In the genomic region with DNA sequence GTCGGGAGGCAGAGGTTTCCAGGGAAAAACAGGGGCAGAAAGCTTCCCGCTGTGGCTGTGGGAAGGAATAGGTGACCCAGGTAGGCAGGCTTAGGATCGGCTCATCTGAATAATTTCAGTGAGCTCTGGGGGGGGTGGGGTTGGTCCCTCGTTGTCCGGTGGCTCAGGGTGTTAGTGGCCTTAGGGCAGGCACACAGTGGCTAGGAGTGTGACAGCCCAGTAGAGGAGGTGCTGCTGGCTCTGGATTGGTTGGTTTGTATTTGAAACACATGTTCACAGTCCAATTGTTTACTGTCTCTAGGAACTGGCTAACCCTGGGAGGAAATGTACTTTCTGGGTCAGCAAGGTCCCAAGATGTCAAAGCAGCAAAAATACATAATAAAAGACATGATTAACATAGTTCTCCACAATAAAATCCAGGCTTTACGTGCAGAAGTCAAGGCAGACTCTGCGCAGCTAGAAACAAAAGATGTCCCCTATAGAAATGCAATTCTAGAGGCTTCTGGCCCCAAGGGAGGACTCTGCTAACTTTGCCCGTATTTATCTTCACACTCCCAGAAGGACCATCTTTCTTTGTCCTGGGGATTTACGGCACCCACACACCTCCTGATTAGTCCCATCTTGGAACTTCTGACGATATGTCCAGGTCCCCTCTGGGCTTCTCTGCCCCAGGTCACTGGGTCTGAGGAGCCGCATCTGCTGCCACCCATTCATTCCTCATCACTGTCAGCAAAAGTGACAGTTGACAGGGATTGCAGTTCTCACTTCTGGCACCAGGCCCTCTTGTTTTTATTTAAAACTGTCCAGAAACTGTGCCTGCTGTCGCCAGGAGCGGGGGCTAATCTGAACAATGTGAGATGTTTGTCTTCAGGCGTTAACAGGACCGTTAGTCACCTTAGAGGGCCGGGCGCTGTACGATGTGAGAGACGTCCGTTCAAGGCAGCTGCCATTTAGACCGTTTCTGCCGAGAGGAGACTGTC, we compare ENCODE assay signal across 19 cellular contexts. TPM values are rescaled to one million over a fixed set of nuclear protein-coding genes. Genes with fewer than 3 reads are reported as not detected.
"Had no signal": no experiment of that assay in that cellular context is flagged by ENCODE, and none has a peak within 500 bp of the region (broad histone marks: within the 10 kb centered on the region; RNA-seq: fewer than 3 reads in every experiment).

No MANE protein-coding gene starts in this region.

- H3K27ac ChIP-seq: brain microvascular endothelial cell, coronary artery, stomach, uterus had no signal

- DNase-seq: activated B cell treated with CpG ODN at 0.5 μM for 24 hours; activated CD4-positive, alpha-beta T cell treated with anti-CD3 and anti-CD28 coated beads, Interleukin-2, amount 10 ng/mL, durations not matched to agents 24 days and 14 days; activated CD8-positive, alpha-beta memory T cell treated with anti-CD3 and anti-CD28 coated beads, Interleukin-2, amount 50 U/mL, for 4 hours; activated CD8-positive, alpha-beta T cell treated with anti-CD3 and anti-CD28 coated beads, Interleukin-2, amount 10 ng/mL, durations not matched to agents 7 days and 5 days; activated gamma-delta T cell treated with Interleukin-2 at 50 U/mL for 16 hours; activated T-cell treated with anti-CD3 and anti-CD28 coated beads, Interleukin-2, amount 50 U/mL, for 48 hours; amniotic stem cell; brain microvascular endothelial cell; hypothalamus; left ventricle myocardium superior; mesendoderm; stimulated activated CD4-positive, alpha-beta T cell treated with anti-CD3 and anti-CD28 coated beads, Interleukin-12 subunit alpha, Interleukin-12 subunit beta, amount 100 ng/mL, for 4 hours; stimulated activated CD4-positive, alpha-beta T cell treated with anti-CD3 and anti-CD28 coated beads, Interleukin-2, amount 100 ng/mL, for 24 hours; stomach; T-helper 17 cell; uterus had no signal

- H3K4me1 ChIP-seq: uterus had no signal

- ATAC-seq: activated CD8-positive, alpha-beta T cell treated with anti-CD3 and anti-CD28 coated beads, Interleukin-2, amount 10 ng/mL, durations not matched to agents 7 days and 5 days; esophagus mucosa; left ventricle myocardium superior; natural killer cell treated with Interleukin-12 subunit alpha and Interleukin-12 subunit beta and Interleukin-15 and Interleukin-18, amount 100 ng/mL, for 72 hours; T-helper 17 cell had no signal

- H3K9me3 ChIP-seq: stomach, uterus had no signal

- H3K36me3 ChIP-seq: brain microvascular endothelial cell, stomach, uterus had no signal

- H3K4me3 ChIP-seq: coronary artery, stomach, uterus had no signal

- H3K27me3 ChIP-seq: brain microvascular endothelial cell, uterus had no signal

RNA-seq across cellular contexts. Expression of a gene that starts 45.6 kb away (rescaled TPM):
- total RNA-seq: activated CD8-positive, alpha-beta T cell treated with anti-CD3 and anti-CD28 coated beads, Interleukin-2, amount 10 ng/mL, durations not matched to agents 7 days and 5 days; natural killer cell treated with Interleukin-12 subunit alpha and Interleukin-12 subunit beta and Interleukin-15 and Interleukin-18, amount 100 ng/mL, for 72 hours had no signal
